15 cellular contexts compared by ENCODE assay signal in genomic region chr9:72333758-72334157, GRCh38. TPM values are rescaled to one million over a fixed set of nuclear protein-coding genes. Genes with fewer than 3 reads are reported as not detected.
DNase-seq lines count a peak whose midpoint lies in the region; ATAC-seq, FAIRE-seq and TF ChIP-seq lines count a peak whose summit lies in the region.
"Had no signal": no experiment of that assay in that cellular context is flagged by ENCODE, and none has a peak within 500 bp of the region (broad histone marks: within the 10 kb centered on the region; RNA-seq: fewer than 3 reads in every experiment).

No MANE protein-coding gene starts in this region.

- H2AK5ac ChIP-seq in H9 (ENCODE audit: insufficient read length, low read length), result no peak overlapping the region

- ATAC-seq in HG02885 (IDR thresholded peaks at IDR 0.05; ENCODE audit: poor library complexity, unreplicated experiment) (no peak), left lobe of liver (no peak)

- no peak overlapping the region for H4K8ac ChIP-seq in H9 (replicated peaks; ENCODE audit: insufficient read length, low read depth, low read length)

- H3K9me3 Mint-ChIP-seq in H9, result no peaks in the 10 kb centered on the region
- H3K9me3 Mint-ChIP-seq: nephron had no signal

- H2BK15ac ChIP-seq in H9 (ENCODE audit: low read depth, low read length), result no peak overlapping the region

- H3K9me1 ChIP-seq in keratinocyte (ENCODE audit: control insufficient read depth, extremely low read depth, insufficient read depth, low read length), result no peaks in the 10 kb centered on the region

- no peaks in the 10 kb centered on the region for H3K27me3 ChIP-seq in H9 (ENCODE audit: insufficient read depth, low read length)
- H3K27me3 ChIP-seq in WERI-Rb-1 (ENCODE audit: insufficient read depth, low read depth, severe bottlenecking), result no peaks in the 10 kb centered on the region
- no peaks in the 10 kb centered on the region for H3K27me3 ChIP-seq in keratinocyte (ENCODE audit: control insufficient read depth, extremely low read depth, insufficient read depth, low read length)
- H3K27me3 ChIP-seq in vagina, result no peaks in the 10 kb centered on the region
- H3K27me3 ChIP-seq: dorsolateral prefrontal cortex, right atrium auricular region had no signal

- no peak for TF ChIP-seq POLR2A in vagina (IDR thresholded peaks at IDR 0.05)

- H3K4me1 Mint-ChIP-seq in H9, result peaks cover 3 to 4% of the 10 kb centered on the region in 2 experiments

- H3K27me3 Mint-ChIP-seq in H9 (ENCODE audit: low read depth), result no peaks in the 10 kb centered on the region; the same call in 1 of the 2 replicates

- no peaks in the 10 kb centered on the region for H3K9me3 ChIP-seq in H9 (ENCODE audit: control insufficient read depth, low read depth, low read length)
- H3K9me3 ChIP-seq in WERI-Rb-1 (ENCODE audit: severe bottlenecking), result no peaks in the 10 kb centered on the region
- H3K9me3 ChIP-seq in keratinocyte (ENCODE audit: control insufficient read depth, low read depth, low read length), result no peaks in the 10 kb centered on the region
- H3K9me3 ChIP-seq in vagina, result no peaks in the 10 kb centered on the region
- H3K9me3 ChIP-seq: right atrium auricular region had no signal

- no peak overlapping the region for H2BK120ac ChIP-seq in H9 (ENCODE audit: low read depth, low read length, poor library complexity, severe bottlenecking)

- no peak overlapping the region for H3K18ac ChIP-seq in H9 (ENCODE audit: insufficient read length, low read depth, low read length)

- H3K79me2 ChIP-seq in H9 (ENCODE audit: insufficient read depth, low read length), result no peaks in the 10 kb centered on the region
- no peaks in the 10 kb centered on the region for H3K79me2 ChIP-seq in keratinocyte (ENCODE audit: control insufficient read depth, insufficient read depth, low read length)

- H2BK12ac ChIP-seq in H9 (ENCODE audit: insufficient read length, low read depth, low read length), result no peak overlapping the region

- peak; percentile 7 for DNase-seq in Daoy (ENCODE audit: low read depth)
- peak; percentile 74 for DNase-seq in H9
- DNase-seq in WERI-Rb-1, result peak; percentile 69
- DNase-seq in keratinocyte (ENCODE audit: low read depth, low spot score), result no peak
- DNase-seq in vagina (ENCODE audit: extremely low spot score in 2 of 2), result no peak
- DNase-seq in left lobe of liver (ENCODE audit: low spot score), result no peak
- no peak for DNase-seq in activated effector memory CD4-positive, alpha-beta T cell treated with anti-CD3 and anti-CD28 coated beads, Interleukin-2, amount 50 U/mL, for 16 hours
- DNase-seq: activated naive CD4-positive, alpha-beta T cell; dorsolateral prefrontal cortex; NCI-H226; stimulated activated CD4-positive, alpha-beta T cell treated with anti-CD3 and anti-CD28 coated beads, Interleukin-1b, Interleukin-23, amount 100 ng/mL, for 48 hours had no signal

- intact Hi-C loops in vagina (cut with DNase I), result no loop called here

- peak; percentile 79 for TF ChIP-seq CTCF in H9 (conservative IDR thresholded peaks at IDR 0.05)
- peak; percentile 50 for TF ChIP-seq CTCF in WERI-Rb-1 (IDR thresholded peaks at IDR 0.05; ENCODE audit: low read depth, low read length)
- TF ChIP-seq CTCF in keratinocyte (optimal IDR thresholded peaks at IDR 0.05 in 1 of 3, IDR thresholded peaks at IDR 0.05 in 1 of 3, conservative IDR thresholded peaks at IDR 0.05 in 1 of 3; ENCODE audit: extremely low read depth in 1 of 3, insufficient read depth in 2 of 3, low read length in 3 of 3), result peak in 2 of 3 experiments; percentile 24 to 26
- no peak for TF ChIP-seq CTCF in vagina (IDR thresholded peaks at IDR 0.05)

- H3K36me3 ChIP-seq in WERI-Rb-1 (no peaks in the 10 kb centered on the region), keratinocyte (ENCODE audit: control insufficient read depth in 2 of 2, extremely low read depth in 1 of 2, insufficient read depth in 2 of 2, low read length in 2 of 2) (no peaks in the 10 kb centered on the region), vagina (no peaks in the 10 kb centered on the region)
- H3K36me3 ChIP-seq: right atrium auricular region had no signal

- H3K56ac ChIP-seq in H9 (ENCODE audit: insufficient read length, low read depth, low read length), result no peak overlapping the region

- dilution Hi-C loops in keratinocyte (cut with MboI; ENCODE audit: extremely low pct_ligation_motif_present, low sequenced_read_pairs), result no loop called here

- H2AFZ ChIP-seq in H9 (ENCODE audit: low read length) (peak overlapping the region; percentile 53), keratinocyte (ENCODE audit: control insufficient read depth, low read length) (no peak overlapping the region)

- H3K23me2 ChIP-seq in H9 (ENCODE audit: insufficient read length, low read depth, low read length, poor library complexity, severe bottlenecking), result no peaks in the 10 kb centered on the region

- no peaks in the 10 kb centered on the region for H3K4me1 ChIP-seq in H9 (ENCODE audit: insufficient read depth, low read length)
- no peaks in the 10 kb centered on the region for H3K4me1 ChIP-seq in keratinocyte (ENCODE audit: control insufficient read depth, extremely low read depth, insufficient read depth, low read length)
- H3K4me1 ChIP-seq in vagina, result no peaks in the 10 kb centered on the region
- H3K4me1 ChIP-seq: right atrium auricular region had no signal

- H3K4ac ChIP-seq in H9 (ENCODE audit: low read depth, low read length), result no peak overlapping the region

- H3K27ac Mint-ChIP-seq in H9, result no peak overlapping the region; a peak in 1 of 7 replicates

- no peak overlapping the region for H3K9ac ChIP-seq in H9 (ENCODE audit: extremely low read depth, insufficient read length, low read length)
- no peak overlapping the region for H3K9ac ChIP-seq in keratinocyte (ENCODE audit: control insufficient read depth, extremely low read depth, insufficient read depth, low read length)

- H3K4me2 ChIP-seq in H9 (ENCODE audit: insufficient read depth, insufficient read length, low read length) (no peak overlapping the region), keratinocyte (ENCODE audit: control insufficient read depth, extremely low read depth, insufficient read depth, low read depth, low read length) (no peak overlapping the region)

- WGBS in H9 (ENCODE audit: extremely low coverage, insufficient read length, low lambda C conversion rate), result no CpG with 5 or more reads among the region's 4 CpGs

- H3K4me3 ChIP-seq in WERI-Rb-1 (ENCODE audit: low read depth, low read length) (no peak overlapping the region), keratinocyte (ENCODE audit: control insufficient read depth in 2 of 3, extremely low read depth in 1 of 3, insufficient read depth in 2 of 3, low read depth in 1 of 3, low read length in 3 of 3) (no peak overlapping the region), vagina (no peak overlapping the region)
- H3K4me3 ChIP-seq: dorsolateral prefrontal cortex, right atrium auricular region had no signal

- no peak overlapping the region for H3K4me3 Mint-ChIP-seq in H9
- H3K4me3 Mint-ChIP-seq: CD14-positive monocyte, nephron had no signal

- H3K23ac ChIP-seq in H9 (ENCODE audit: insufficient read length, low read depth, low read length), result no peak overlapping the region

- H4K20me1 ChIP-seq in H9 (ENCODE audit: control insufficient read depth, insufficient read depth, insufficient read length) (no peaks in the 10 kb centered on the region), keratinocyte (ENCODE audit: control insufficient read depth, extremely low read depth, insufficient read depth, low read length) (no peaks in the 10 kb centered on the region)

- no peak overlapping the region for H3T11ph ChIP-seq in H9 (ENCODE audit: low read length)

- H3K79me1 ChIP-seq in H9 (ENCODE audit: insufficient read depth, low read depth, low read length, poor library complexity, severe bottlenecking), result no peaks in the 10 kb centered on the region

- no peak for FAIRE-seq in keratinocyte (lab: Jason Lieb, UNC)

- H2BK5ac ChIP-seq in H9 (ENCODE audit: insufficient read length, low read length), result no peak overlapping the region

- no peak overlapping the region for H4K91ac ChIP-seq in H9 (ENCODE audit: insufficient read length, low read depth, low read length)

- H4K5ac ChIP-seq in H9 (ENCODE audit: insufficient read length, low read depth, low read length), result no peak overlapping the region

- H3K27ac ChIP-seq in H9 (ENCODE audit: insufficient read length, low read depth, low read length) (no peak overlapping the region), WERI-Rb-1 (peak overlapping the region; percentile 92), keratinocyte (ENCODE audit: control insufficient read depth, insufficient read depth, low read length) (no peak overlapping the region), vagina (no peak overlapping the region)
- H3K27ac ChIP-seq: dorsolateral prefrontal cortex, right atrium auricular region had no signal

- H2BK20ac ChIP-seq in H9 (ENCODE audit: low read depth, low read length, poor library complexity, severe bottlenecking), result no peak overlapping the region

- no peak overlapping the region for H3K14ac ChIP-seq in H9 (ENCODE audit: insufficient read depth, low read length)

- no peaks in the 10 kb centered on the region for H3K36me3 Mint-ChIP-seq in H9 (ENCODE audit: insufficient read depth in 1 of 3, low read depth in 3 of 3)

RNA-seq across cellular contexts. Expression of gene ZFAND5, which starts 31.2 kb away (rescaled TPM):
- total RNA-seq in Daoy (2014; rRNA removed; shearing (Covaris generic)), result 113 and 114 TPM in 2 replicates
- total RNA-seq in H9 (2021) (293 and 304 TPM in 2 replicates), vagina (277 TPM), left lobe of liver (83.9 TPM)
- polyA plus RNA-seq in keratinocyte, result 39.2 to 67.9 TPM (median 67.3 TPM) in 3 replicates
- 244 TPM for polyA plus RNA-seq in keratinocyte (2011; ENCODE audit: low read depth)
- polyA plus RNA-seq in keratinocyte (2011; cell fraction: cytosol; rRNA removed), result 30.5 and 64.9 TPM in 2 replicates
- polyA plus RNA-seq in keratinocyte (2011; cell fraction: nucleus; rRNA removed), result 93.2 and 112 TPM in 2 replicates
- 63.6 and 146 TPM in 2 replicates for polyA plus RNA-seq in keratinocyte (2012; ENCODE audit: low replicate concordance)
- polyA minus RNA-seq in keratinocyte, result 11.9 to 48.9 TPM (median 30.8 TPM) in 3 replicates
- 42.0 TPM for polyA minus RNA-seq in keratinocyte (2011; cell fraction: cytosol; rRNA and poly(A)+ RNA removed)
- polyA minus RNA-seq in keratinocyte (2011; cell fraction: nucleus; rRNA and poly(A)+ RNA removed), result 80.9 and 119 TPM in 2 replicates

Comparison
In these comparisons a context has a peak if more than half of its experiments do, and no peak if none do; other contexts are left out.
1. DNase-seq: peak in Daoy (single experiment), H9 (single experiment) and WERI-Rb-1 (single experiment); none in keratinocyte (single experiment), vagina (0 of 2), left lobe of liver (single experiment) and activated effector memory CD4-positive, alpha-beta T cell treated with anti-CD3 and anti-CD28 coated beads, Interleukin-2, amount 50 U/mL, for 16 hours (single experiment).
2. CTCF ChIP-seq: peak in H9 (single experiment), WERI-Rb-1 (single experiment) and keratinocyte (2 of 3); none in vagina (0 of 3).